21 cellular contexts compared by ENCODE assay signal in the genomic region with DNA sequence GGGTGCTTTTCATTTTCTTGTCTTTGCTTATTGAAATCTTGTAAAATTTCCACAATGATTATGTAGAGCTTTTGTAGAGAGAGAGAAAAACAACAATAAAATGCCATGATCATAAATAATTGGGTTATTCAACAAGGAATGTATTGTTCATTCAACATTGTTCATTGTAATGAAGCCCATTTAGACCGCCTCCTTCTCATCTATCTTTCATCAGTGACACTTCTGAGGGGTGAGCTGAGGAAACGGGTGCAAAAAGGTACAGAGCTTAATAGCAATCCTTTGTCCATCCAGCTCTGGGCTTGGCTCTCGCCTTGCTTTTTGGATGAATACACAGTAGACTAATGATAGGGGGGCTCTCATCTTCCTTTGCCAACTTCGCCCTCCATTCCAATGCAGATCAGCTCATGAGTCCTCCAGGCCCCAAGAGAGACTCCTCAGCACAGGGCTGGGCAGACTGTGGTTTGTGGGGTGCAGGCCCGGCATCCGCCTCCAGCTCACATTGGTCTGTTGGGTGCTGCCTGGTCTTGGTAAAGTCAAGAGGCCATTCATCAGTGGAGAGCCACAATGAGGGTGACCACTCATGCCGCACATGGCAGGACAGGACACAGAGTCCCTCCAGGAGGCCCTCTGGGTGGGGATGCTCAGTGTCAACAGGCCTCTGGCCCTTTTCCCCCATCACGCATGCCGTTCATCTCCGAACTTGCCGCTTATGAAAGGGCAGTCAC. TPM values are rescaled to one million over a fixed set of nuclear protein-coding genes. Genes with fewer than 3 reads are reported as not detected.
"Had no signal": no experiment of that assay in that cellular context is flagged by ENCODE, and none has a peak within 500 bp of the region (broad histone marks: within the 10 kb centered on the region; RNA-seq: fewer than 3 reads in every experiment).

No MANE protein-coding gene starts in this region.

- FAIRE-seq: islet of Langerhans, pancreas had no signal

- H3K27ac ChIP-seq: cardiac muscle cell, pancreas, psoas muscle, right atrium auricular region, vagina had no signal

- DNase-seq: activated B cell treated with CpG ODN at 0.5 μM for 24 hours; activated CD4-positive, alpha-beta T cell treated with anti-CD3 and anti-CD28 coated beads, Interleukin-2, amount 50 U/mL, for 1 hour; activated CD8-positive, alpha-beta T cell treated with anti-CD3 and anti-CD28 coated beads for 36 hours; activated T-cell treated with anti-CD3 and anti-CD28 coated beads, Interleukin-2, amount 50 U/mL, for 4 hours; endodermal cell; foreskin fibroblast; left cardiac atrium; left ventricle myocardium superior; naive thymus-derived CD4-positive, alpha-beta T cell; pancreas; psoas muscle; stimulated activated CD4-positive, alpha-beta T cell treated with anti-CD3 and anti-CD28 coated beads, Interleukin-1b, Interleukin-23, amount 100 ng/mL, for 48 hours; stimulated activated naive B cell treated with anti-CD40 and anti-IgM and Interleukin-4, amounts not matched to agents 10 μg/mL and 1 μg/mL and 100 μg/mL, for 72 hours; T-helper 1 cell had no signal

RNA-seq across cellular contexts. Expression of gene NPFFR1, which starts 32.7 kb away (rescaled TPM):
- total RNA-seq: activated B cell treated with CpG ODN at 0.5 μM for 24 hours; activated CD8-positive, alpha-beta T cell treated with anti-CD3 and anti-CD28 coated beads for 36 hours; activated T-cell treated with anti-CD3 and anti-CD28 coated beads, Interleukin-2, amount 50 U/mL, for 4 hours; activated T-helper 17 cell treated with anti-CD3 and anti-CD28 coated beads, Interleukin-2, amount 50 U/mL, for 72 hours; cardiac muscle cell; glomerular endothelial cell; lung microvascular endothelial cell; psoas muscle; vagina had no signal
